In the genomic region with DNA sequence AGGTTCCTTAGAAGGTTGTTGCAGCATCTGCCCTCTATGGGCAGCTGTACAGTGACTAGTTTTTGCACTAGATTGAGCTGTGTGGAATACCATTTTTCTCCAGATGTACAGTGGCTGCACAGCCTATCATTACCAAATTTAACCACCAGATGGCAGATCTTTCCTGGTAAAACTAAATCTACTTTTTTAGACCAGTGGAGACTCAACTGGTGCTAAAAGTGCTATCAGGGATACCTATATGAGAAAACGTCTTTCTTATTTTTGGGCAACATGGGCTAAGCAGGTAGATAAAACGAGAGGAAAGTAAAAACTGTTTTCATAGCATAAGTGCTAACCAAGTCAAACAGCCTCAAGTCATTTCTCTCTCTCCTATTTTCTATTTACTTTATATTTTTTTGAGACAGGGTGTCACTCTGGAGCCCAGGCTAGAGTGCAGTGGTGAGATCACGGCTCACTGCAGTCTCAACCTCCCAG, we compare ENCODE assay signal across 8 cellular contexts. TPM values are rescaled to one million over a fixed set of nuclear protein-coding genes. Genes with fewer than 3 reads are reported as not detected.
A peak's percentile ranks its signal among the peaks of the same experiment; 100 is the strongest.
DNase-seq lines count a peak whose midpoint lies in the region; ATAC-seq and TF ChIP-seq lines count a peak whose summit lies in the region.

No MANE protein-coding gene starts in this region.

- H3K9me3 ChIP-seq in thyroid gland = no peaks in the 10 kb centered on the region

- no peak overlapping the region for H3K4me3 ChIP-seq in kidney epithelial cell (ENCODE audit: low read depth, low read length)
- no peak overlapping the region for H3K4me3 ChIP-seq in thyroid gland (replicated peaks in 1 of 3)

- H3K36me3 ChIP-seq in kidney epithelial cell (ENCODE audit: control insufficient read depth, insufficient read depth, low read length) (no peaks in the 10 kb centered on the region), thyroid gland (no peaks in the 10 kb centered on the region)

- no peaks in the 10 kb centered on the region for H3K4me1 ChIP-seq in thyroid gland

- TF ChIP-seq CTCF in kidney epithelial cell (IDR thresholded peaks at IDR 0.05; ENCODE audit: insufficient read depth, low read length, poor library complexity, severe bottlenecking) = peak; percentile 67
- peak; percentile 45 to 81 (median 72) for TF ChIP-seq CTCF in thyroid gland (IDR thresholded peaks at IDR 0.05)

- intact Hi-C loops in thyroid gland (cut with DNase I) = loop anchor here (5.0 kb wide), 1 partner anchor 398 kb away; no protein-coding TSS in a partner anchor

- WGBS in thyroid gland, 2 donors = 28 to 34% methylated on average over 3 of the region's 3 CpGs

- H3K27me3 ChIP-seq in kidney epithelial cell (ENCODE audit: control insufficient read depth, insufficient read depth, low read length) (no peaks in the 10 kb centered on the region), thyroid gland (no peaks in the 10 kb centered on the region)

- H3K27ac ChIP-seq in thyroid gland = no peak overlapping the region

- DNase-seq in DMS 273 (lab: John Stamatoyannopoulos, UW; ENCODE audit: unreplicated experiment) (peak; percentile 89), NCI-H82 treated with DMSO at 0.1 percent for 48 hours (lab: John Stamatoyannopoulos, UW; ENCODE audit: unreplicated experiment) (peak; percentile 41), brain pericyte (ENCODE audit: low read depth, low spot score) (peak; percentile 58), kidney epithelial cell (ENCODE audit: low read depth) (peak; percentile 34), thyroid gland (no peak)

- TF ChIP-seq POLR2A in thyroid gland (IDR thresholded peaks at IDR 0.05) = no peak

- peak; percentile 87 for ATAC-seq in GM19395 (IDR thresholded peaks at IDR 0.05; ENCODE audit: unreplicated experiment)
- peak; percentile 63 for ATAC-seq in HG03571 (IDR thresholded peaks at IDR 0.05; ENCODE audit: unreplicated experiment)
- no peak for ATAC-seq in HG03108 (IDR thresholded peaks at IDR 0.05; ENCODE audit: unreplicated experiment)

RNA-seq across cellular contexts. Expression of a gene that starts 21.2 kb away (rescaled TPM):
- total RNA-seq in kidney epithelial cell (under 0.01 TPM in 1 of 2 replicates, not detected in the other), thyroid gland (1 to 10 TPM; 2.4 to 6.8 (median 5.8) TPM)

RNA-seq across cellular contexts. Expression of a gene that starts 55.1 kb away (rescaled TPM):
- not detected in 2 replicates for total RNA-seq in kidney epithelial cell
- 1 to 10 TPM in 2 of 4 donors, under 1 TPM in 2; 0.49 to 1.8 (median 1.1) TPM for total RNA-seq in thyroid gland

Comparison
In these comparisons a context has a peak if more than half of its experiments do, and no peak if none do; other contexts are left out.
1. DNase-seq: peak in DMS 273 (single experiment), NCI-H82 treated with DMSO at 0.1 percent for 48 hours (single experiment), brain pericyte (single experiment) and kidney epithelial cell (single experiment); none in thyroid gland (0 of 2).